ENCODE assay signal across 19 cellular contexts in genomic region chr16:3118204-3118790, GRCh38. TPM values are rescaled to one million over a fixed set of nuclear protein-coding genes. Genes with fewer than 3 reads are reported as not detected.
DNase-seq lines count a peak whose midpoint lies in the region; ATAC-seq and TF ChIP-seq lines count a peak whose summit lies in the region.
"Had no signal": no experiment of that assay in that cellular context is flagged by ENCODE, and none has a peak within 500 bp of the region (broad histone marks: within the 10 kb centered on the region; RNA-seq: fewer than 3 reads in every experiment).

No MANE protein-coding gene starts in this region.

- H3K27ac Mint-ChIP-seq in MCF 10A (ENCODE audit: low read depth, unreplicated experiment): peak overlapping the region; percentile 39
- no peak overlapping the region for H3K27ac Mint-ChIP-seq in activated T-cell treated with anti-CD3 and anti-CD28 coated beads, Interleukin-2, amount 50 U/mL, for 72 hours
- H3K27ac Mint-ChIP-seq: B cell; CD4-positive, alpha-beta T cell; GM23338 had no signal

- peaks cover 2% of the 10 kb centered on the region for H3K4me1 ChIP-seq in HEK293 (ENCODE audit: control insufficient read depth, insufficient read depth, low read length)

- peak; percentile 9 for DNase-seq in 8988T
- no peak for DNase-seq in MCF 10A (ENCODE audit: unreplicated experiment)
- DNase-seq in iPS-NIHi11 (ENCODE audit: low spot score): peak; percentile 2
- DNase-seq in stimulated activated CD4-positive, alpha-beta T cell treated with anti-CD3 and anti-CD28 coated beads, Interleukin-1b, Interleukin-23, amount 100 ng/mL, for 48 hours: no peak
- no peak for DNase-seq in activated T-cell treated with anti-CD3 and anti-CD28 coated beads, Interleukin-2, amount 50 U/mL, for 72 hours
- DNase-seq: ACHN; C1 segment of cervical spinal cord; Calu3; CD4-positive, alpha-beta T cell; DMS79; H9 had no signal

- POLR2A ChIA-PET in HEK293 (lab: Yijun Ruan, JAX) (interaction anchor here (0.9 to 1.4 kb wide), 5 partner anchors 11 to 84 kb away, joined by 3 to 6 read pairs (median 4); no protein-coding TSS in a partner anchor), MCF 10A (lab: Yijun Ruan, JAX) (interaction anchor here (1.2 kb wide), 1 partner anchor 12 kb away, joined by 3 read pairs; no protein-coding TSS in a partner anchor)

- no TSS peak for BruUV-seq in MCF 10A (replicated peaks; lab: Mats Ljungman, UMichigan)

- CTCF ChIA-PET in HEK293 (lab: Yijun Ruan, JAX): interaction anchor here (0.6 to 2.1 kb wide), 3 partner anchors 11 to 20 kb away, joined by 3 to 14 read pairs (median 6); no protein-coding TSS in a partner anchor
- CTCF ChIA-PET in MCF 10A (lab: Yijun Ruan, JAX): interaction anchor here (0.6 to 1.8 kb wide), 4 partner anchors 12 to 114 kb away, joined by 3 to 6 read pairs (median 4); partner anchors contain the start of gene ZNF213

- peaks cover 0 to 65% of the 10 kb centered on the region in 2 experiments; a peak in 2 of 3 replicates for H3K36me3 ChIP-seq in HEK293 (ENCODE audit: control insufficient read depth in 2 of 2, insufficient read depth in 1 of 2, low read length in 2 of 2)

- no peak for ATAC-seq in esophagus mucosa
- no peak for ATAC-seq in activated T-cell treated with anti-CD3 and anti-CD28 coated beads, Interleukin-2, amount 50 U/mL, for 72 hours (replicated peaks in 1 of 2)
- ATAC-seq in HG03342 (IDR thresholded peaks at IDR 0.05; ENCODE audit: unreplicated experiment): no peak
- ATAC-seq: GM12878, GM23338 had no signal

- intact Hi-C loops in MCF 10A (cut with micrococcal nuclease): no loop called here

- H3K9me3 Mint-ChIP-seq in MCF 10A (ENCODE audit: unreplicated experiment): no peaks in the 10 kb centered on the region
- H3K9me3 Mint-ChIP-seq in activated T-cell treated with anti-CD3 and anti-CD28 coated beads, Interleukin-2, amount 50 U/mL, for 72 hours: no peaks in the 10 kb centered on the region
- H3K9me3 Mint-ChIP-seq: CD4-positive, alpha-beta T cell; GM23338; H9 had no signal

- H3K4me3 Mint-ChIP-seq in MCF 10A (ENCODE audit: unreplicated experiment): no peak overlapping the region
- no peak overlapping the region for H3K4me3 Mint-ChIP-seq in activated T-cell treated with anti-CD3 and anti-CD28 coated beads, Interleukin-2, amount 50 U/mL, for 72 hours
- H3K4me3 Mint-ChIP-seq: B cell; CD4-positive, alpha-beta T cell; GM23338; H9 had no signal

- H3K4me3 ChIP-seq in HEK293 (ENCODE audit: low read depth, low read length): no peak overlapping the region
- H3K4me3 ChIP-seq: GM12878, GM23338 had no signal

- peaks cover 6% of the 10 kb centered on the region for H3K4me1 Mint-ChIP-seq in MCF 10A (ENCODE audit: insufficient read depth, unreplicated experiment)
- H3K4me1 Mint-ChIP-seq in activated T-cell treated with anti-CD3 and anti-CD28 coated beads, Interleukin-2, amount 50 U/mL, for 72 hours (ENCODE audit: low read depth): peaks cover 5% of the 10 kb centered on the region
- H3K4me1 Mint-ChIP-seq: B cell had no signal

- H3K27ac ChIP-seq in HEK293 (ENCODE audit: extremely low read depth, low read depth, low read length): no peak overlapping the region
- H3K27ac ChIP-seq: HL-60 had no signal

- H3K27me3 Mint-ChIP-seq in MCF 10A (ENCODE audit: insufficient read depth, unreplicated experiment): no peaks in the 10 kb centered on the region
- H3K27me3 Mint-ChIP-seq in activated T-cell treated with anti-CD3 and anti-CD28 coated beads, Interleukin-2, amount 50 U/mL, for 72 hours (ENCODE audit: low read depth): no peaks in the 10 kb centered on the region
- H3K27me3 Mint-ChIP-seq: CD4-positive, alpha-beta T cell had no signal

- no peaks in the 10 kb centered on the region for H3K9me3 ChIP-seq in HEK293 (ENCODE audit: control insufficient read depth, insufficient read depth, low read depth, low read length)

- peaks cover 37% of the 10 kb centered on the region for H3K36me3 Mint-ChIP-seq in MCF 10A (ENCODE audit: insufficient read depth, unreplicated experiment)
- H3K36me3 Mint-ChIP-seq in activated T-cell treated with anti-CD3 and anti-CD28 coated beads, Interleukin-2, amount 50 U/mL, for 72 hours (ENCODE audit: insufficient read depth in 2 of 2): no peaks in the 10 kb centered on the region

- TF ChIP-seq CTCF in HEK293 (tag by site-specific recombination; IDR thresholded peaks at IDR 0.05) (no peak), MCF 10A (IDR thresholded peaks at IDR 0.05; ENCODE audit: unreplicated experiment) (no peak)

TF ChIP-seq in HEK293, 187 proteins besides CTCF, POLR2A, EP300 and RAD21 (continues in another document):
- TF ChIP-seq EGR2 (tag by site-specific recombination; IDR thresholded peaks at IDR 0.05; ENCODE audit: low read depth) (peak; percentile 70), ZNF138 (tag by site-specific recombination; IDR thresholded peaks at IDR 0.05; ENCODE audit: borderline replicate concordance) (no peak), GLI2 (tag by site-specific recombination; IDR thresholded peaks at IDR 0.05; ENCODE audit: borderline replicate concordance, low read depth) (no peak), ZNF157 (tag by site-specific recombination; IDR thresholded peaks at IDR 0.05) (no peak), ZNF792 (tag by site-specific recombination; IDR thresholded peaks at IDR 0.05) (no peak), ZFHX2 (tag by site-specific recombination; conservative IDR thresholded peaks at IDR 0.05) (peak; percentile 72), TRIM28 (IDR thresholded peaks at IDR 0.05; ENCODE audit: borderline replicate concordance, low read length) (no peak), BCL11B (tag by site-specific recombination; IDR thresholded peaks at IDR 0.05; ENCODE audit: low read depth) (no peak), GLIS1 (tag by site-specific recombination; IDR thresholded peaks at IDR 0.05) (peak; percentile 36; the same call in 1 of the 2 replicates), MEIS1 (CRISPR knock-in tag; IDR thresholded peaks at IDR 0.05; ENCODE audit: borderline replicate concordance) (no peak), ZNF561 (tag by site-specific recombination; IDR thresholded peaks at IDR 0.05; ENCODE audit: borderline replicate concordance) (no peak), TCF7L2 (IDR thresholded peaks at IDR 0.05; ENCODE audit: borderline replicate concordance, low read depth, low read length) (no peak), ZNF112 (tag by site-specific recombination; IDR thresholded peaks at IDR 0.05) (no peak), BCL11A (tag by site-specific recombination; IDR thresholded peaks at IDR 0.05; ENCODE audit: low read depth) (no peak), ZNF48 (tag by site-specific recombination; IDR thresholded peaks at IDR 0.05) (no peak)
- TF ChIP-seq, protein P1, sequence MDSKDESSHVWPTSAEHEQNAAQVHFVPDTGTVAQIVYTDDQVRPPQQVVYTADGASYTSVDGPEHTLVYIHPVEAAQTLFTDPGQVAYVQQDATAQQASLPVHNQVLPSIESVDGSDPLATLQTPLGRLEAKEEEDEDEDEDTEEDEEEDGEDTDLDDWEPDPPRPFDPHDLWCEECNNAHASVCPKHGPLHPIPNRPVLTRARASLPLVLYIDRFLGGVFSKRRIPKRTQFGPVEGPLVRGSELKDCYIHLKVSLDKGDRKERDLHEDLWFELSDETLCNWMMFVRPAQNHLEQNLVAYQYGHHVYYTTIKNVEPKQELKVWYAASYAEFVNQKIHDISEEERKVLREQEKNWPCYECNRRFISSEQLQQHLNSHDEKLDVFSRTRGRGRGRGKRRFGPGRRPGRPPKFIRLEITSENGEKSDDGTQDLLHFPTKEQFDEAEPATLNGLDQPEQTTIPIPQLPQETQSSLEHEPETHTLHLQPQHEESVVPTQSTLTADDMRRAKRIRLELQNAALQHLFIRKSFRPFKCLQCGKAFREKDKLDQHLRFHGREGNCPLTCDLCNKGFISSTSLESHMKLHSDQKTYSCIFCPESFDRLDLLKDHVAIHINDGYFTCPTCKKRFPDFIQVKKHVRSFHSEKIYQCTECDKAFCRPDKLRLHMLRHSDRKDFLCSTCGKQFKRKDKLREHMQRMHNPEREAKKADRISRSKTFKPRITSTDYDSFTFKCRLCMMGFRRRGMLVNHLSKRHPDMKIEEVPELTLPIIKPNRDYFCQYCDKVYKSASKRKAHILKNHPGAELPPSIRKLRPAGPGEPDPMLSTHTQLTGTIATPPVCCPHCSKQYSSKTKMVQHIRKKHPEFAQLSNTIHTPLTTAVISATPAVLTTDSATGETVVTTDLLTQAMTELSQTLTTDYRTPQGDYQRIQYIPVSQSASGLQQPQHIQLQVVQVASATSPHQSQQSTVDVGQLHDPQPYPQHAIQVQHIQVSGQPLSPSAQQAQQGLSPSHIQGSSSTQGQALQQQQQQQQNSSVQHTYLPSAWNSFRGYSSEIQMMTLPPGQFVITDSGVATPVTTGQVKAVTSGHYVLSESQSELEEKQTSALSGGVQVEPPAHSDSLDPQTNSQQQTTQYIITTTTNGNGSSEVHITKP (tag by site-specific recombination; IDR thresholded peaks at IDR 0.05): peak; percentile 66; the same call in 1 of the 2 replicates
- TF ChIP-seq, protein P2, sequence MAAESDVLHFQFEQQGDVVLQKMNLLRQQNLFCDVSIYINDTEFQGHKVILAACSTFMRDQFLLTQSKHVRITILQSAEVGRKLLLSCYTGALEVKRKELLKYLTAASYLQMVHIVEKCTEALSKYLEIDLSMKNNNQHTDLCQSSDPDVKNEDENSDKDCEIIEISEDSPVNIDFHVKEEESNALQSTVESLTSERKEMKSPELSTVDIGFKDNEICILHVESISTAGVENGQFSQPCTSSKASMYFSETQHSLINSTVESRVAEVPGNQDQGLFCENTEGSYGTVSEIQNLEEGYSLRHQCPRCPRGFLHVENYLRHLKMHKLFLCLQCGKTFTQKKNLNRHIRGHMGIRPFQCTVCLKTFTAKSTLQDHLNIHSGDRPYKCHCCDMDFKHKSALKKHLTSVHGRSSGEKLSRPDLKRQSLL (tag by site-specific recombination; IDR thresholded peaks at IDR 0.05): no peak

RNA-seq across cellular contexts. Expression of gene ZNF205, which starts 5.9 kb away (rescaled TPM):
- total RNA-seq in MCF 10A (2022) (11.8 and 12.1 TPM in 2 replicates), esophagus mucosa (5.6 TPM)
- under 1 TPM; 0.12 to 0.28 TPM for total RNA-seq in activated T-cell treated with anti-CD3 and anti-CD28 coated beads, Interleukin-2, amount 50 U/mL, for 72 hours
- total RNA-seq: B cell; CD4-positive, alpha-beta T cell had no signal

RNA-seq across cellular contexts. Expression of gene ZNF213, which starts 16.5 kb away (rescaled TPM):
- total RNA-seq in MCF 10A (2022) (19.7 and 20.7 TPM in 2 replicates), esophagus mucosa (9.7 TPM)
- 10 to 100 TPM; 12.2 to 16.3 TPM for total RNA-seq in activated T-cell treated with anti-CD3 and anti-CD28 coated beads, Interleukin-2, amount 50 U/mL, for 72 hours

RNA-seq across cellular contexts. Expression of gene ZSCAN10, which starts 19.2 kb away (rescaled TPM):
- total RNA-seq in MCF 10A (2022) (0.49 and 1.4 TPM in 2 replicates), esophagus mucosa (not detected)
- under 1 TPM; 0.28 to 0.48 TPM for total RNA-seq in activated T-cell treated with anti-CD3 and anti-CD28 coated beads, Interleukin-2, amount 50 U/mL, for 72 hours
- total RNA-seq: A172, B cell, Calu3 had no signal

RNA-seq across cellular contexts. Expression of gene IL32, which starts 52.9 kb away (rescaled TPM):
- total RNA-seq in MCF 10A (2022) (24.0 and 29.8 TPM in 2 replicates), esophagus mucosa (3.7 TPM)
- 1,000 to 10,000 TPM; 1,427 to 2,251 TPM for total RNA-seq in activated T-cell treated with anti-CD3 and anti-CD28 coated beads, Interleukin-2, amount 50 U/mL, for 72 hours

Comparison
In these comparisons a context has a peak if more than half of its experiments do, and no peak if none do; other contexts are left out.
1. DNase-seq: peak in 8988T (single experiment) and iPS-NIHi11 (single experiment); none in MCF 10A (single experiment), stimulated activated CD4-positive, alpha-beta T cell treated with anti-CD3 and anti-CD28 coated beads, Interleukin-1b, Interleukin-23, amount 100 ng/mL, for 48 hours (single experiment) and activated T-cell treated with anti-CD3 and anti-CD28 coated beads, Interleukin-2, amount 50 U/mL, for 72 hours (0 of 2).